1 cellular context compared by ENCODE assay signal in the genomic region with DNA sequence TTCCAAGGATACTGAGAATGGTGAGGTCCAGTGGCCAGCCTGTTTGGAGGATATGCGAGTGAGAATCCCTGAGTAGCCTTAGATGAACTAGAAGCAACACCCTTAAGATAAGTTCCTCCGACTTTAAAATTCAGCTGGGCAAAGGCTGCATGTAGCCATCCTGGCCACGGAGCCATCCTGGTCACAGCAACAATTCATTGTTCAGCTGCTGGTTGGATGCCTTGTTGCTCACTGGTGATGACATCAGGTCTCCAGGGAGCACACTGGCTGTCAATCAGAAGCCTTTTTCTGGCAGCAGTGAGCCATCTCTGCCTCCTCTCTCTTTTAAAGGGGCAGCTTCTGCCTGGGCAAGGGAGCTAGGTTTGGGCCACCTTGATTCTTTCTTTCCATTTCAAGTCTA.
TF ChIP-seq lines count a peak whose summit lies in the region.

No MANE protein-coding gene starts in this region.

TF ChIP-seq in GM12878, 131 proteins besides CTCF, POLR2A, EP300 and RAD21:
- TF ChIP-seq, protein P1, sequence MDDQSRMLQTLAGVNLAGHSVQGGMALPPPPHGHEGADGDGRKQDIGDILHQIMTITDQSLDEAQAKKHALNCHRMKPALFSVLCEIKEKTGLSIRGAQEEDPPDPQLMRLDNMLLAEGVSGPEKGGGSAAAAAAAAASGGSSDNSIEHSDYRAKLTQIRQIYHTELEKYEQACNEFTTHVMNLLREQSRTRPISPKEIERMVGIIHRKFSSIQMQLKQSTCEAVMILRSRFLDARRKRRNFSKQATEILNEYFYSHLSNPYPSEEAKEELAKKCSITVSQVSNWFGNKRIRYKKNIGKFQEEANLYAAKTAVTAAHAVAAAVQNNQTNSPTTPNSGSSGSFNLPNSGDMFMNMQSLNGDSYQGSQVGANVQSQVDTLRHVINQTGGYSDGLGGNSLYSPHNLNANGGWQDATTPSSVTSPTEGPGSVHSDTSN (IDR thresholded peaks at IDR 0.05; ENCODE audit: insufficient replicate concordance, low read depth, low read length): peak; percentile 70
- TF ChIP-seq, protein P2, sequence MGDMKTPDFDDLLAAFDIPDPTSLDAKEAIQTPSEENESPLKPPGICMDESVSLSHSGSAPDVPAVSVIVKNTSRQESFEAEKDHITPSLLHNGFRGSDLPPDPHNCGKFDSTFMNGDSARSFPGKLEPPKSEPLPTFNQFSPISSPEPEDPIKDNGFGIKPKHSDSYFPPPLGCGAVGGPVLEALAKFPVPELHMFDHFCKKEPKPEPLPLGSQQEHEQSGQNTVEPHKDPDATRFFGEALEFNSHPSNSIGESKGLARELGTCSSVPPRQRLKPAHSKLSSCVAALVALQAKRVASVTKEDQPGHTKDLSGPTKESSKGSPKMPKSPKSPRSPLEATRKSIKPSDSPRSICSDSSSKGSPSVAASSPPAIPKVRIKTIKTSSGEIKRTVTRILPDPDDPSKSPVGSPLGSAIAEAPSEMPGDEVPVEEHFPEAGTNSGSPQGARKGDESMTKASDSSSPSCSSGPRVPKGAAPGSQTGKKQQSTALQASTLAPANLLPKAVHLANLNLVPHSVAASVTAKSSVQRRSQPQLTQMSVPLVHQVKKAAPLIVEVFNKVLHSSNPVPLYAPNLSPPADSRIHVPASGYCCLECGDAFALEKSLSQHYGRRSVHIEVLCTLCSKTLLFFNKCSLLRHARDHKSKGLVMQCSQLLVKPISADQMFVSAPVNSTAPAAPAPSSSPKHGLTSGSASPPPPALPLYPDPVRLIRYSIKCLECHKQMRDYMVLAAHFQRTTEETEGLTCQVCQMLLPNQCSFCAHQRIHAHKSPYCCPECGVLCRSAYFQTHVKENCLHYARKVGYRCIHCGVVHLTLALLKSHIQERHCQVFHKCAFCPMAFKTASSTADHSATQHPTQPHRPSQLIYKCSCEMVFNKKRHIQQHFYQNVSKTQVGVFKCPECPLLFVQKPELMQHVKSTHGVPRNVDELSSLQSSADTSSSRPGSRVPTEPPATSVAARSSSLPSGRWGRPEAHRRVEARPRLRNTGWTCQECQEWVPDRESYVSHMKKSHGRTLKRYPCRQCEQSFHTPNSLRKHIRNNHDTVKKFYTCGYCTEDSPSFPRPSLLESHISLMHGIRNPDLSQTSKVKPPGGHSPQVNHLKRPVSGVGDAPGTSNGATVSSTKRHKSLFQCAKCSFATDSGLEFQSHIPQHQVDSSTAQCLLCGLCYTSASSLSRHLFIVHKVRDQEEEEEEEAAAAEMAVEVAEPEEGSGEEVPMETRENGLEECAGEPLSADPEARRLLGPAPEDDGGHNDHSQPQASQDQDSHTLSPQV (IDR thresholded peaks at IDR 0.05): no peak
- peak; percentile 88 for TF ChIP-seq PKNOX1 (IDR thresholded peaks at IDR 0.05)
- TF ChIP-seq, protein P3, sequence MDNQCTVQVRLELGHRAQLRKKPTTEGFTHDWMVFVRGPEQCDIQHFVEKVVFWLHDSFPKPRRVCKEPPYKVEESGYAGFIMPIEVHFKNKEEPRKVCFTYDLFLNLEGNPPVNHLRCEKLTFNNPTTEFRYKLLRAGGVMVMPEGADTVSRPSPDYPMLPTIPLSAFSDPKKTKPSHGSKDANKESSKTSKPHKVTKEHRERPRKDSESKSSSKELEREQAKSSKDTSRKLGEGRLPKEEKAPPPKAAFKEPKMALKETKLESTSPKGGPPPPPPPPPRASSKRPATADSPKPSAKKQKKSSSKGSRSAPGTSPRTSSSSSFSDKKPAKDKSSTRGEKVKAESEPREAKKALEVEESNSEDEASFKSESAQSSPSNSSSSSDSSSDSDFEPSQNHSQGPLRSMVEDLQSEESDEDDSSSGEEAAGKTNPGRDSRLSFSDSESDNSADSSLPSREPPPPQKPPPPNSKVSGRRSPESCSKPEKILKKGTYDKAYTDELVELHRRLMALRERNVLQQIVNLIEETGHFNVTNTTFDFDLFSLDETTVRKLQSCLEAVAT (IDR thresholded peaks at IDR 0.05): no peak
